Comparison of ENCODE assay signal across 1 cellular context in the genomic region with DNA sequence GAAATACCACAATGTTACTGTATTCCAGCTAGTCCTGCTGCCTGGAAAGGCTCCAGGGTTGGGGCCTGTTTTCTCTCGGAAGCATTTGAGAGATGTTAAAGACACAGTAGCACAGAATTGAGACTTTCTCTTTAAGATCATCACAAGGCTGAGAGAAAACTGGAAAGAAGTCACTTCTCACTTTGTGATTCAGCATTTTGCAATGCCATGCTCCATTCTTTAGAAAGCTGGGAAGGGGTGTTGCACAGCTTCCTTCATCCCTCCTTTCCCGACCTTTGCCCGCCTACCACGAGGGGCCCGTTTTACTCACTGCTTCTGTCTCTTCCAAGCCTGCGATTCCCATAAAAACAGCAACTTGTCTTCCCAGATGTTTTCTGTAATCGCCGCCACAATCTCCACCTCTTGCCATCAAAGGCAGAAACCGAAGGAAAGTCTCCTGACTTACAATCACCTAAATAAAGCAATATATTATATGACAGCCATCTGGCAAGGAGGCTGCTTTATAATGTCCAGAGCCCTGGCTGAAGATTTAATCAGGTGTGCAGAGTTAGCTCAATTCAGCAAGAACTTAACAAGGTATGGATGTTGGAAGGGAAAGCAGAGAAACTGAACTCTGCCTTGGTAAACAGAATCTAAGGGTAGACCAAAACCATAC.
TF ChIP-seq lines count a peak whose summit lies in the region.

No MANE protein-coding gene starts in this region.

TF ChIP-seq in SK-N-SH, 30 proteins besides CTCF, POLR2A, EP300 and RAD21 (continued from another document):
- TF ChIP-seq, protein P1, sequence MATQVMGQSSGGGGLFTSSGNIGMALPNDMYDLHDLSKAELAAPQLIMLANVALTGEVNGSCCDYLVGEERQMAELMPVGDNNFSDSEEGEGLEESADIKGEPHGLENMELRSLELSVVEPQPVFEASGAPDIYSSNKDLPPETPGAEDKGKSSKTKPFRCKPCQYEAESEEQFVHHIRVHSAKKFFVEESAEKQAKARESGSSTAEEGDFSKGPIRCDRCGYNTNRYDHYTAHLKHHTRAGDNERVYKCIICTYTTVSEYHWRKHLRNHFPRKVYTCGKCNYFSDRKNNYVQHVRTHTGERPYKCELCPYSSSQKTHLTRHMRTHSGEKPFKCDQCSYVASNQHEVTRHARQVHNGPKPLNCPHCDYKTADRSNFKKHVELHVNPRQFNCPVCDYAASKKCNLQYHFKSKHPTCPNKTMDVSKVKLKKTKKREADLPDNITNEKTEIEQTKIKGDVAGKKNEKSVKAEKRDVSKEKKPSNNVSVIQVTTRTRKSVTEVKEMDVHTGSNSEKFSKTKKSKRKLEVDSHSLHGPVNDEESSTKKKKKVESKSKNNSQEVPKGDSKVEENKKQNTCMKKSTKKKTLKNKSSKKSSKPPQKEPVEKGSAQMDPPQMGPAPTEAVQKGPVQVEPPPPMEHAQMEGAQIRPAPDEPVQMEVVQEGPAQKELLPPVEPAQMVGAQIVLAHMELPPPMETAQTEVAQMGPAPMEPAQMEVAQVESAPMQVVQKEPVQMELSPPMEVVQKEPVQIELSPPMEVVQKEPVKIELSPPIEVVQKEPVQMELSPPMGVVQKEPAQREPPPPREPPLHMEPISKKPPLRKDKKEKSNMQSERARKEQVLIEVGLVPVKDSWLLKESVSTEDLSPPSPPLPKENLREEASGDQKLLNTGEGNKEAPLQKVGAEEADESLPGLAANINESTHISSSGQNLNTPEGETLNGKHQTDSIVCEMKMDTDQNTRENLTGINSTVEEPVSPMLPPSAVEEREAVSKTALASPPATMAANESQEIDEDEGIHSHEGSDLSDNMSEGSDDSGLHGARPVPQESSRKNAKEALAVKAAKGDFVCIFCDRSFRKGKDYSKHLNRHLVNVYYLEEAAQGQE (IDR thresholded peaks at IDR 0.05; ENCODE audit: low read depth, low read length): no peak
- TF ChIP-seq MEF2A (IDR thresholded peaks at IDR 0.05; ENCODE audit: borderline replicate concordance, low read depth) (no peak), TEAD4 (IDR thresholded peaks at IDR 0.05; ENCODE audit: borderline replicate concordance, insufficient read depth) (no peak), MXI1 (IDR thresholded peaks at IDR 0.05; ENCODE audit: low read depth, low read length) (peak; percentile 54), GATA2 (CRISPR knock-in tag; IDR thresholded peaks at IDR 0.05) (peak; percentile 96), TAF1 (IDR thresholded peaks at IDR 0.05; ENCODE audit: borderline replicate concordance, low read depth, low read length) (no peak), NRF1 (IDR thresholded peaks at IDR 0.05; ENCODE audit: low read depth, low read length) (no peak), SIN3A (IDR thresholded peaks at IDR 0.05; ENCODE audit: borderline replicate concordance, low read depth, low read length) (no peak), GABPA (IDR thresholded peaks at IDR 0.05; ENCODE audit: low read depth) (no peak), RFX5 (IDR thresholded peaks at IDR 0.05; ENCODE audit: low read length) (no peak), YY1 (IDR thresholded peaks at IDR 0.05; ENCODE audit: low read depth) (no peak), POLR2AphosphoS5 (IDR thresholded peaks at IDR 0.05; ENCODE audit: low read depth, low read length) (peak; percentile 41; the same call in 1 of the 2 replicates), FOSL2 (IDR thresholded peaks at IDR 0.05; ENCODE audit: borderline replicate concordance, low read depth) (peak; percentile 72; the same call in 1 of the 2 replicates), FOXJ3 (CRISPR knock-in tag; IDR thresholded peaks at IDR 0.05) (peak; percentile 70), TCF12 (IDR thresholded peaks at IDR 0.05) (peak; percentile 86)
- TF ChIP-seq, protein P2, sequence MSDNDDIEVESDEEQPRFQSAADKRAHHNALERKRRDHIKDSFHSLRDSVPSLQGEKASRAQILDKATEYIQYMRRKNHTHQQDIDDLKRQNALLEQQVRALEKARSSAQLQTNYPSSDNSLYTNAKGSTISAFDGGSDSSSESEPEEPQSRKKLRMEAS (IDR thresholded peaks at IDR 0.05; ENCODE audit: low read depth): peak; percentile 89
- TF ChIP-seq, protein P3, sequence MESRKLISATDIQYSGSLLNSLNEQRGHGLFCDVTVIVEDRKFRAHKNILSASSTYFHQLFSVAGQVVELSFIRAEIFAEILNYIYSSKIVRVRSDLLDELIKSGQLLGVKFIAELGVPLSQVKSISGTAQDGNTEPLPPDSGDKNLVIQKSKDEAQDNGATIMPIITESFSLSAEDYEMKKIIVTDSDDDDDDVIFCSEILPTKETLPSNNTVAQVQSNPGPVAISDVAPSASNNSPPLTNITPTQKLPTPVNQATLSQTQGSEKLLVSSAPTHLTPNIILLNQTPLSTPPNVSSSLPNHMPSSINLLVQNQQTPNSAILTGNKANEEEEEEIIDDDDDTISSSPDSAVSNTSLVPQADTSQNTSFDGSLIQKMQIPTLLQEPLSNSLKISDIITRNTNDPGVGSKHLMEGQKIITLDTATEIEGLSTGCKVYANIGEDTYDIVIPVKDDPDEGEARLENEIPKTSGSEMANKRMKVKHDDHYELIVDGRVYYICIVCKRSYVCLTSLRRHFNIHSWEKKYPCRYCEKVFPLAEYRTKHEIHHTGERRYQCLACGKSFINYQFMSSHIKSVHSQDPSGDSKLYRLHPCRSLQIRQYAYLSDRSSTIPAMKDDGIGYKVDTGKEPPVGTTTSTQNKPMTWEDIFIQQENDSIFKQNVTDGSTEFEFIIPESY (IDR thresholded peaks at IDR 0.05; ENCODE audit: borderline replicate concordance, low read depth): no peak
- TF ChIP-seq, protein P4, sequence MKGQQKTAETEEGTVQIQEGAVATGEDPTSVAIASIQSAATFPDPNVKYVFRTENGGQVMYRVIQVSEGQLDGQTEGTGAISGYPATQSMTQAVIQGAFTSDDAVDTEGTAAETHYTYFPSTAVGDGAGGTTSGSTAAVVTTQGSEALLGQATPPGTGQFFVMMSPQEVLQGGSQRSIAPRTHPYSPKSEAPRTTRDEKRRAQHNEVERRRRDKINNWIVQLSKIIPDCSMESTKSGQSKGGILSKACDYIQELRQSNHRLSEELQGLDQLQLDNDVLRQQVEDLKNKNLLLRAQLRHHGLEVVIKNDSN (IDR thresholded peaks at IDR 0.05; ENCODE audit: borderline replicate concordance, low read depth): no peak; the same call in 1 of the 2 replicates
- TF ChIP-seq, protein P5, sequence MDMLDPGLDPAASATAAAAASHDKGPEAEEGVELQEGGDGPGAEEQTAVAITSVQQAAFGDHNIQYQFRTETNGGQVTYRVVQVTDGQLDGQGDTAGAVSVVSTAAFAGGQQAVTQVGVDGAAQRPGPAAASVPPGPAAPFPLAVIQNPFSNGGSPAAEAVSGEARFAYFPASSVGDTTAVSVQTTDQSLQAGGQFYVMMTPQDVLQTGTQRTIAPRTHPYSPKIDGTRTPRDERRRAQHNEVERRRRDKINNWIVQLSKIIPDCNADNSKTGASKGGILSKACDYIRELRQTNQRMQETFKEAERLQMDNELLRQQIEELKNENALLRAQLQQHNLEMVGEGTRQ (IDR thresholded peaks at IDR 0.05; ENCODE audit: borderline replicate concordance, low read depth, low read length): no peak
- TF ChIP-seq, protein P6, sequence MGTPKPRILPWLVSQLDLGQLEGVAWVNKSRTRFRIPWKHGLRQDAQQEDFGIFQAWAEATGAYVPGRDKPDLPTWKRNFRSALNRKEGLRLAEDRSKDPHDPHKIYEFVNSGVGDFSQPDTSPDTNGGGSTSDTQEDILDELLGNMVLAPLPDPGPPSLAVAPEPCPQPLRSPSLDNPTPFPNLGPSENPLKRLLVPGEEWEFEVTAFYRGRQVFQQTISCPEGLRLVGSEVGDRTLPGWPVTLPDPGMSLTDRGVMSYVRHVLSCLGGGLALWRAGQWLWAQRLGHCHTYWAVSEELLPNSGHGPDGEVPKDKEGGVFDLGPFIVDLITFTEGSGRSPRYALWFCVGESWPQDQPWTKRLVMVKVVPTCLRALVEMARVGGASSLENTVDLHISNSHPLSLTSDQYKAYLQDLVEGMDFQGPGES (IDR thresholded peaks at IDR 0.05; ENCODE audit: low read depth, low read length): no peak
- TF ChIP-seq, protein P7, sequence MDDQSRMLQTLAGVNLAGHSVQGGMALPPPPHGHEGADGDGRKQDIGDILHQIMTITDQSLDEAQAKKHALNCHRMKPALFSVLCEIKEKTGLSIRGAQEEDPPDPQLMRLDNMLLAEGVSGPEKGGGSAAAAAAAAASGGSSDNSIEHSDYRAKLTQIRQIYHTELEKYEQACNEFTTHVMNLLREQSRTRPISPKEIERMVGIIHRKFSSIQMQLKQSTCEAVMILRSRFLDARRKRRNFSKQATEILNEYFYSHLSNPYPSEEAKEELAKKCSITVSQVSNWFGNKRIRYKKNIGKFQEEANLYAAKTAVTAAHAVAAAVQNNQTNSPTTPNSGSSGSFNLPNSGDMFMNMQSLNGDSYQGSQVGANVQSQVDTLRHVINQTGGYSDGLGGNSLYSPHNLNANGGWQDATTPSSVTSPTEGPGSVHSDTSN (IDR thresholded peaks at IDR 0.05): peak; percentile 67
